ENCODE assay signal across 26 cellular contexts in the genomic region with DNA sequence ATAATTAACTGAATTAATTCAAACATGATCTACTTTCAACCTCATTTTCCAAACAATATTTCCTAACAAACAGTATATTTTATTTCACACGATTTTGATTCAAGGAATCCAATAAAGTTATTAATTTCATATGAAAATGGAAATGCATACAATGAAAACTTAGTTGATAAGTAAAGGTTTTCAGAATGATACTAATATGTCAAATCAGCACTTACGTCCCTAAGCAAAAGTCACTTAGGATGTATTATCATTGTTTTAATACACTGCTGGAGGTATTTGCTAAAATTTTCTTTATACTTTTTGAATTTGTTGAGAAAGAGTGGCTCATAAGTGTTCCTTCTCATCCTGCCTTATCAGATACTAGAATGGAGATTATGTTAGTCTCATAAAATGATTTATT.
A peak's percentile ranks its signal among the peaks of the same experiment; 100 is the strongest.
DNase-seq lines count a peak whose midpoint lies in the region; ATAC-seq, FAIRE-seq and TF ChIP-seq lines count a peak whose summit lies in the region.
"Had no signal": no experiment of that assay in that cellular context is flagged by ENCODE, and none has a peak within 500 bp of the region (broad histone marks: within the 10 kb centered on the region; RNA-seq: fewer than 3 reads in every experiment).

No MANE protein-coding gene starts in this region.

- in situ Hi-C loops in HepG2 (cut with HindIII; ENCODE audit: extremely low pct_ligation_motif_present, low pct_unique_long_range_greater_than_20kb): no loop called here

- no peak for FAIRE-seq in HepG2 (lab: Jason Lieb, UNC)
- peak; percentile 79 for FAIRE-seq in astrocyte (lab: Jason Lieb, UNC)
- peak; percentile 97 for FAIRE-seq in colon (lab: Jason Lieb, UNC)
- FAIRE-seq: GM12891, GM19239 had no signal

- H3K9ac ChIP-seq in HepG2 (ENCODE audit: insufficient read depth, low read depth, low read length): no peak overlapping the region
- H3K9ac ChIP-seq in astrocyte (ENCODE audit: low read length): no peak overlapping the region
- H3K9ac ChIP-seq: BLaER1 had no signal

- H3K4me1 ChIP-seq in HepG2 (ENCODE audit: insufficient read depth, low read length) (no peaks in the 10 kb centered on the region), right lobe of liver (no peaks in the 10 kb centered on the region), astrocyte (ENCODE audit: insufficient read depth, low read length) (no peaks in the 10 kb centered on the region), uterus (no peaks in the 10 kb centered on the region)
- H3K4me1 ChIP-seq: BE2C, BLaER1 had no signal

- H3K4me1 Mint-ChIP-seq in astrocyte (ENCODE audit: low read depth, unreplicated experiment): no peaks in the 10 kb centered on the region
- H3K4me1 Mint-ChIP-seq: CD4-positive, alpha-beta memory T cell; CD4-positive, CD25-positive, alpha-beta regulatory T cell; CD8-positive, alpha-beta memory T cell had no signal

- H3K36me3 ChIP-seq in HepG2 (replicated peaks in 1 of 2; ENCODE audit: control insufficient read depth in 1 of 2, insufficient read depth in 2 of 2, low read length in 2 of 2) (no peaks in the 10 kb centered on the region), right lobe of liver (no peaks in the 10 kb centered on the region), astrocyte (ENCODE audit: insufficient read depth, low read length) (no peaks in the 10 kb centered on the region), uterus (no peaks in the 10 kb centered on the region)
- H3K36me3 ChIP-seq: BE2C, BLaER1 had no signal

- H3K4me2 ChIP-seq in HepG2 (ENCODE audit: low read depth, low read length) (no peak overlapping the region), astrocyte (ENCODE audit: low read length) (no peak overlapping the region)
- H3K4me2 ChIP-seq: BLaER1 had no signal

- H3K36me3 Mint-ChIP-seq in astrocyte (ENCODE audit: low read depth, unreplicated experiment): no peaks in the 10 kb centered on the region
- H3K36me3 Mint-ChIP-seq: CD14-positive monocyte; CD4-positive, alpha-beta memory T cell; CD4-positive, CD25-positive, alpha-beta regulatory T cell; CD8-positive, alpha-beta memory T cell had no signal

- 50% methylated on average over 2 of the region's 2 CpGs for WGBS in HepG2 (ENCODE audit: low lambda C conversion rate)
- WGBS in right lobe of liver (ENCODE audit: insufficient coverage, low coverage, low lambda C conversion rate, missing lambda C conversion rate): 46% methylated on average over 2 of the region's 2 CpGs

- DNase-seq in HepG2 (ENCODE audit: low spot score): no peak
- no peak for DNase-seq in right lobe of liver
- no peak for DNase-seq in astrocyte (ENCODE audit: low read depth)
- DNase-seq in RPMI8226: no peak
- DNase-seq in uterus: no peak
- DNase-seq in GDM1 (lab: John Stamatoyannopoulos, UW): no peak
- DNase-seq: ACHN; BE2C; C1 segment of cervical spinal cord; CD4-positive, alpha-beta memory T cell; CD4-positive, CD25-positive, alpha-beta regulatory T cell; CD8-positive, alpha-beta memory T cell; COR-L47; DMS 273 treated with DMSO at 0.1 percent for 48 hours; DMS153; DMS53; DMS79; DND-41; EL; GF-D8 had no signal

- H4K20me1 ChIP-seq in HepG2 (ENCODE audit: insufficient read depth, low read length) (no peaks in the 10 kb centered on the region), astrocyte (ENCODE audit: insufficient read depth, low read length) (no peaks in the 10 kb centered on the region)
- H4K20me1 ChIP-seq: BLaER1 had no signal

- no peaks in the 10 kb centered on the region for H3K27me3 Mint-ChIP-seq in astrocyte (ENCODE audit: low read depth, unreplicated experiment)
- H3K27me3 Mint-ChIP-seq: CD4-positive, CD25-positive, alpha-beta regulatory T cell; CD8-positive, alpha-beta memory T cell had no signal

- no peak overlapping the region for H3K27ac Mint-ChIP-seq in astrocyte (ENCODE audit: unreplicated experiment)
- H3K27ac Mint-ChIP-seq: CD14-positive monocyte; CD4-positive, alpha-beta memory T cell; CD4-positive, CD25-positive, alpha-beta regulatory T cell; CD8-positive, alpha-beta memory T cell had no signal

- H3K27ac ChIP-seq in HepG2 (ENCODE audit: extremely low read length, insufficient read depth, low read length) (no peak overlapping the region), right lobe of liver (no peak overlapping the region), astrocyte (ENCODE audit: low read depth, low read length) (no peak overlapping the region), uterus (no peak overlapping the region)
- H3K27ac ChIP-seq: 22Rv1, BLaER1 had no signal

- H3K9me3 ChIP-seq in HepG2 (ENCODE audit: low read length): no peaks in the 10 kb centered on the region
- no peaks in the 10 kb centered on the region for H3K9me3 ChIP-seq in right lobe of liver
- no peaks in the 10 kb centered on the region for H3K9me3 ChIP-seq in astrocyte (ENCODE audit: insufficient read depth, low read depth, low read length)
- no peaks in the 10 kb centered on the region for H3K9me3 ChIP-seq in uterus
- H3K9me3 ChIP-seq: BE2C, BLaER1 had no signal

- TF ChIP-seq CTCF in HepG2 (CRISPR knock-in tag; IDR thresholded peaks at IDR 0.05) (no peak), right lobe of liver (IDR thresholded peaks at IDR 0.05) (no peak), astrocyte (IDR thresholded peaks at IDR 0.05; ENCODE audit: insufficient read depth, low read depth, low read length) (no peak), uterus (IDR thresholded peaks at IDR 0.05) (no peak)

- TF ChIP-seq EP300 in HepG2 (IDR thresholded peaks at IDR 0.05; ENCODE audit: low read depth in 2 of 2, low read length in 2 of 2) (no peak), HepG2 (CRISPR knock-in tag; IDR thresholded peaks at IDR 0.05; ENCODE audit: borderline replicate concordance) (no peak)

- intact Hi-C loops in HepG2 (cut with micrococcal nuclease; ENCODE audit: unreplicated experiment): no loop called here
- intact Hi-C loops in right lobe of liver (cut with DNase I): no loop called here
- intact Hi-C loops in uterus (cut with DNase I; ENCODE audit: low total_unique reads): no loop called here

- H3K4me3 ChIP-seq in HepG2 (replicated peaks in 1 of 3; ENCODE audit: insufficient read depth in 1 of 3, low read depth in 2 of 3, low read length in 3 of 3) (no peak overlapping the region), right lobe of liver (no peak overlapping the region), astrocyte (ENCODE audit: insufficient read depth, low read depth, low read length) (no peak overlapping the region), uterus (no peak overlapping the region)
- H3K4me3 ChIP-seq: BLaER1 had no signal

- ATAC-seq in HepG2: no peak
- ATAC-seq in right lobe of liver: no peak

- no peak for TF ChIP-seq RAD21 in HepG2 (CRISPR knock-in tag; IDR thresholded peaks at IDR 0.05)

- H3K4me3 Mint-ChIP-seq in astrocyte (ENCODE audit: unreplicated experiment): no peak overlapping the region
- H3K4me3 Mint-ChIP-seq: CD14-positive monocyte; CD4-positive, alpha-beta memory T cell; CD4-positive, CD25-positive, alpha-beta regulatory T cell; CD8-positive, alpha-beta memory T cell had no signal

- H3K79me2 ChIP-seq in HepG2 (ENCODE audit: insufficient read depth, low read length) (no peaks in the 10 kb centered on the region), astrocyte (ENCODE audit: insufficient read depth, low read length) (no peaks in the 10 kb centered on the region)

- POLR2A ChIA-PET in HepG2 (lab: Yijun Ruan, JAX): no interaction called here

- no peak for TF ChIP-seq POLR2A in HepG2 (IDR thresholded peaks at IDR 0.05; ENCODE audit: insufficient read depth in 1 of 2, low read depth in 2 of 2, low read length in 2 of 2)
- TF ChIP-seq POLR2A in right lobe of liver (IDR thresholded peaks at IDR 0.05): no peak
- no peak for TF ChIP-seq POLR2A in uterus (IDR thresholded peaks at IDR 0.05)

- no TSS peak for BruUV-seq in HepG2 (replicated peaks; lab: Mats Ljungman, UMichigan)

- H3K9me3 Mint-ChIP-seq in astrocyte (ENCODE audit: unreplicated experiment): no peaks in the 10 kb centered on the region

- H3K27me3 ChIP-seq in HepG2 (ENCODE audit: control insufficient read depth in 1 of 2, insufficient read depth in 2 of 2, low read length in 2 of 2) (no peaks in the 10 kb centered on the region), right lobe of liver (no peaks in the 10 kb centered on the region), astrocyte (ENCODE audit: insufficient read depth, low read length) (no peaks in the 10 kb centered on the region), uterus (no peaks in the 10 kb centered on the region)
- H3K27me3 ChIP-seq: BE2C, BLaER1 had no signal

- CTCF ChIA-PET in HepG2 (lab: Yijun Ruan, JAX; ENCODE audit: low intra/inter-chr PET ratio, low total read pairs): no interaction called here

- no peak overlapping the region for H2AFZ ChIP-seq in HepG2 (ENCODE audit: low read length)
- H2AFZ ChIP-seq in astrocyte (ENCODE audit: low read depth, low read length): no peak overlapping the region

TF ChIP-seq in HepG2, 621 proteins besides CTCF, POLR2A, EP300 and RAD21:
- peak; percentile 55 for TF ChIP-seq MAFF (IDR thresholded peaks at IDR 0.05; ENCODE audit: low read depth, low read length)
- no peak for TF ChIP-seq TBL1XR1 (IDR thresholded peaks at IDR 0.05; ENCODE audit: borderline replicate concordance, low read length, partially characterized antibody)
- peak; percentile 25 to 61; a peak in 3 of 4 replicates for TF ChIP-seq MAFK (conservative IDR thresholded peaks at IDR 0.05 in 1 of 2, IDR thresholded peaks at IDR 0.05 in 1 of 2; ENCODE audit: low read length in 2 of 2)
TF ChIP-seq in HepG2: peak in this region for 2.
